ENCODE assay signal across 29 cellular contexts in genomic region chr16:57773019-57773418, GRCh38.
"Had no signal": no experiment of that assay in that cellular context is flagged by ENCODE, and none has a peak within 500 bp of the region (broad histone marks: within the 10 kb centered on the region; RNA-seq: fewer than 3 reads in every experiment).

No MANE protein-coding gene starts in this region.

- H3K9me3 ChIP-seq: colonic mucosa, right atrium auricular region, stomach, tibial artery had no signal

- H3K4me3 Mint-ChIP-seq: activated CD4-positive, alpha-beta T cell treated with anti-CD3 and anti-CD28 coated beads for 36 hours; activated naive CD8-positive, alpha-beta T cell; naive B cell; nephron progenitor cell; stimulated activated memory B cell treated with anti-CD40 and anti-IgM and Interleukin-4, amounts not matched to agents 10 μg/mL and 1 μg/mL and 100 μg/mL, for 72 hours; T-helper 2 cell treated with Interferon-gamma antibody and Interleukin-4, amounts not matched to agents 5 μg/mL and 100 μg/mL, for 36 hours had no signal

- H3K4me2 ChIP-seq: smooth muscle cell had no signal

- H3K4me1 Mint-ChIP-seq: activated CD4-positive, alpha-beta T cell treated with anti-CD3 and anti-CD28 coated beads for 36 hours; naive B cell; stimulated activated memory B cell treated with anti-CD40 and anti-IgM and Interleukin-4, amounts not matched to agents 10 μg/mL and 1 μg/mL and 100 μg/mL, for 72 hours had no signal

- FAIRE-seq: frontal cortex had no signal

- H3K4me1 ChIP-seq: colonic mucosa, parathyroid adenoma, right atrium auricular region, stomach, tibial artery had no signal

- H3K27me3 ChIP-seq: colonic mucosa, right atrium auricular region, stomach, tibial artery had no signal

- H3K36me3 ChIP-seq: colonic mucosa had no signal

- H3K4me3 ChIP-seq: colonic mucosa, right atrium auricular region, smooth muscle cell, stomach, tibial artery had no signal

- H2AFZ ChIP-seq: parathyroid adenoma had no signal

- H3K27ac Mint-ChIP-seq: activated CD4-positive, alpha-beta T cell treated with anti-CD3 and anti-CD28 coated beads for 36 hours; activated naive CD8-positive, alpha-beta T cell; nephron progenitor cell; stimulated activated memory B cell treated with anti-CD40 and anti-IgM and Interleukin-4, amounts not matched to agents 10 μg/mL and 1 μg/mL and 100 μg/mL, for 72 hours; T-helper 2 cell treated with Interferon-gamma antibody and Interleukin-4, amounts not matched to agents 5 μg/mL and 100 μg/mL, for 36 hours had no signal

- H3K9me3 Mint-ChIP-seq: naive B cell; nephron progenitor cell; stimulated activated memory B cell treated with anti-CD40 and anti-IgM and Interleukin-4, amounts not matched to agents 10 μg/mL and 1 μg/mL and 100 μg/mL, for 72 hours; T-helper 2 cell treated with Interferon-gamma antibody and Interleukin-4, amounts not matched to agents 5 μg/mL and 100 μg/mL, for 36 hours had no signal

- DNase-seq: activated CD4-positive, alpha-beta T cell treated with anti-CD3 and anti-CD28 coated beads for 36 hours; activated CD4-positive, alpha-beta T cell treated with anti-CD3 and anti-CD28 coated beads, Interleukin-2, amount 50 U/mL, for 48 hours; activated CD4-positive, CD25-positive, alpha-beta regulatory T cell; activated CD8-positive, alpha-beta memory T cell treated with anti-CD3 and anti-CD28 coated beads for 24 hours; activated effector memory CD4-positive, alpha-beta T cell treated with Interleukin-2 at 50 U/mL for 16 hours; activated naive CD4-positive, alpha-beta T cell treated with Interleukin-2 at 50 U/mL for 16 hours; anterior cingulate cortex; colonic mucosa; effector CD8-positive, alpha-beta T cell; glutamatergic neuron; islet precursor cell; left cardiac atrium; left ventricle myocardium superior; naive B cell; nephron progenitor cell; nucleus accumbens; stimulated activated CD4-positive, alpha-beta T cell treated with anti-CD3 and anti-CD28 coated beads, Interleukin-1b, Interleukin-23, amount 100 ng/mL, for 48 hours; stimulated activated CD4-positive, alpha-beta T cell treated with anti-CD3 and anti-CD28 coated beads, Interleukin-4, amount 100 ng/mL, for 4 hours; stimulated activated CD8-positive, alpha-beta memory T cell treated with anti-CD3 and anti-CD28 coated beads, Interleukin-4, amount 100 ng/mL, for 48 hours; stomach; T-helper 1 cell; tibial artery had no signal

- H3K9ac ChIP-seq: parathyroid adenoma had no signal

- H3K27me3 Mint-ChIP-seq: activated CD4-positive, alpha-beta T cell treated with anti-CD3 and anti-CD28 coated beads for 36 hours; activated naive CD8-positive, alpha-beta T cell; naive B cell had no signal

- H3K36me3 Mint-ChIP-seq: activated naive CD8-positive, alpha-beta T cell; naive B cell; stimulated activated memory B cell treated with anti-CD40 and anti-IgM and Interleukin-4, amounts not matched to agents 10 μg/mL and 1 μg/mL and 100 μg/mL, for 72 hours had no signal

- H3K27ac ChIP-seq: colonic mucosa, parathyroid adenoma, right atrium auricular region, stomach, tibial artery had no signal
